ENCODE assay signal across 30 cellular contexts in the genomic region with DNA sequence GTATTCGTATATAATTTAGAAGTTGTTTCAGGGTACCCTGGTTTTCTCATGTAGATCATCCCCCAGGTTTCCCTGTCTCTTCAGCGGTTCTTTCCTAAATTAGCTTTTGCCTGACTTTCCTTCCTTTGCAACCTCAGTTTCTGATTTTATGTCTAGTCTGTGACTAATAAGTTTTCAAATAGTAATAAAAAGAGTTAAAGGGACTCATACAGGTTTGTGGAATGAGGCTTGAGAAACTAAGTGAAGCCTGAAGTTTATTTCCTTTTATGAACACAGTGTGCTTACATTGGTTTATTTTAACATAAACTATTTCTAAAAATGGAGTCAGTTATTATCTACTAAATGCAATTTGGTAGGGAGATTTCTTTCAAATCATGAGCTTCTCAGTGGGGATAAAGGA.
DNase-seq lines count a peak whose midpoint lies in the region; ATAC-seq, FAIRE-seq and TF ChIP-seq lines count a peak whose summit lies in the region.
"Had no signal": no experiment of that assay in that cellular context is flagged by ENCODE, and none has a peak within 500 bp of the region (broad histone marks: within the 10 kb centered on the region; RNA-seq: fewer than 3 reads in every experiment).

No MANE protein-coding gene starts in this region.

- peaks cover 100% of the 10 kb centered on the region for H3K79me2 ChIP-seq in astrocyte (ENCODE audit: insufficient read depth, low read length)

- no peak overlapping the region for H3K9ac ChIP-seq in astrocyte (ENCODE audit: low read length)

- H3K27ac Mint-ChIP-seq in astrocyte (ENCODE audit: unreplicated experiment) = peak overlapping the region; percentile 42
- peak overlapping the region; percentile 12 for H3K27ac Mint-ChIP-seq in memory B cell
- H3K27ac Mint-ChIP-seq: activated T-helper 17 cell treated with anti-CD3 and anti-CD28 coated beads, Interleukin-2, amount 50 U/mL, for 72 hours; CD4-positive, alpha-beta T cell; dendritic cell treated with granulocyte-macrophage colony-stimulating factor and Interleukin-4, amounts not matched to agents 40 ng/mL and 50 ng/mL, for 4 days; natural killer cell treated with Interleukin-12 subunit alpha and Interleukin-12 subunit beta and Interleukin-15 and Interleukin-18, amount 100 ng/mL, for 72 hours had no signal

- POLR2A ChIA-PET in HEK293 (lab: Yijun Ruan, JAX) = no interaction called here

- H3K36me3 Mint-ChIP-seq in astrocyte (ENCODE audit: low read depth, unreplicated experiment) (peaks cover 3% of the 10 kb centered on the region), memory B cell (no peaks in the 10 kb centered on the region)
- H3K36me3 Mint-ChIP-seq: natural killer cell treated with Interleukin-12 subunit alpha and Interleukin-12 subunit beta and Interleukin-15 and Interleukin-18, amount 100 ng/mL, for 72 hours had no signal

- ATAC-seq in memory B cell (ENCODE audit: low read depth) (no peak), GM21723 (IDR thresholded peaks at IDR 0.05; ENCODE audit: unreplicated experiment) (no peak), GM18502 (IDR thresholded peaks at IDR 0.05; ENCODE audit: poor library complexity, unreplicated experiment) (no peak)
- ATAC-seq: activated T-helper 17 cell treated with anti-CD3 and anti-CD28 coated beads, Interleukin-2, amount 50 U/mL, for 72 hours; natural killer cell treated with Interleukin-12 subunit alpha and Interleukin-12 subunit beta and Interleukin-15 and Interleukin-18, amount 100 ng/mL, for 72 hours; pancreas had no signal

- no peak for DNase-seq in astrocyte (ENCODE audit: low read depth)
- DNase-seq in memory B cell (ENCODE audit: low spot score in 2 of 2) = no peak
- DNase-seq in GM19240 (ENCODE audit: insufficient read length, low spot score) = no peak
- no peak for DNase-seq in right atrium auricular region (ENCODE audit: low spot score)
- DNase-seq: activated CD4-positive, alpha-beta T cell treated with anti-CD3 and anti-CD28 coated beads, Interleukin-2, amount 50 U/mL, for 48 hours; activated CD4-positive, CD25-positive, alpha-beta regulatory T cell; activated CD8-positive, alpha-beta memory T cell treated with anti-CD3 and anti-CD28 coated beads, Interleukin-2, amount 50 U/mL, for 48 hours; activated naive CD4-positive, alpha-beta T cell treated with anti-CD3 and anti-CD28 coated beads, Interleukin-2, amount 50 U/mL, for 16 hours; anterior cingulate cortex; caudate nucleus; CD4-positive, alpha-beta T cell; H7; islet precursor cell; KG1; MG63; NCI-H1105 treated with DMSO at 0.1 percent for 48 hours; NCI-H1930; pancreas; retina; stimulated activated CD4-positive, alpha-beta T cell treated with anti-CD3 and anti-CD28 coated beads, Interleukin-2, amount 100 ng/mL, for 48 hours; trophoblast cell had no signal

- no peaks in the 10 kb centered on the region for H3K9me3 ChIP-seq in HEK293 (ENCODE audit: control insufficient read depth, insufficient read depth, low read depth, low read length)
- no peaks in the 10 kb centered on the region for H3K9me3 ChIP-seq in astrocyte (ENCODE audit: insufficient read depth, low read depth, low read length)
- no peaks in the 10 kb centered on the region for H3K9me3 ChIP-seq in right atrium auricular region
- H3K9me3 ChIP-seq: MG63, pancreas, SJCRH30 had no signal

- H3K4me1 ChIP-seq in HEK293 (ENCODE audit: control insufficient read depth, insufficient read depth, low read length) (peaks cover 26% of the 10 kb centered on the region), astrocyte (ENCODE audit: insufficient read depth, low read length) (peaks cover 40% of the 10 kb centered on the region), right atrium auricular region (peaks cover 0 to 7% of the 10 kb centered on the region in 2 donors)

- FAIRE-seq in astrocyte (lab: Jason Lieb, UNC) = no peak
- FAIRE-seq: D721Med, GM12892, pancreas had no signal

- H3K36me3 ChIP-seq in HEK293 (ENCODE audit: control insufficient read depth in 2 of 2, insufficient read depth in 1 of 2, low read length in 2 of 2) (no peaks in the 10 kb centered on the region), astrocyte (ENCODE audit: insufficient read depth, low read length) (peaks cover 2% of the 10 kb centered on the region), right atrium auricular region (no peaks in the 10 kb centered on the region)
- H3K36me3 ChIP-seq: pancreas, SJCRH30 had no signal

- H3K4me3 Mint-ChIP-seq in astrocyte (ENCODE audit: unreplicated experiment) = no peak overlapping the region
- no peak overlapping the region for H3K4me3 Mint-ChIP-seq in memory B cell
- H3K4me3 Mint-ChIP-seq: activated T-helper 17 cell treated with anti-CD3 and anti-CD28 coated beads, Interleukin-2, amount 50 U/mL, for 72 hours; CD4-positive, alpha-beta T cell; dendritic cell treated with granulocyte-macrophage colony-stimulating factor and Interleukin-4, amounts not matched to agents 40 ng/mL and 50 ng/mL, for 4 days; natural killer cell treated with Interleukin-12 subunit alpha and Interleukin-12 subunit beta and Interleukin-15 and Interleukin-18, amount 100 ng/mL, for 72 hours had no signal

- H3K4me1 Mint-ChIP-seq in astrocyte (ENCODE audit: low read depth, unreplicated experiment) (peaks cover 80% of the 10 kb centered on the region), memory B cell (peaks cover 32% of the 10 kb centered on the region)
- H3K4me1 Mint-ChIP-seq: activated T-helper 17 cell treated with anti-CD3 and anti-CD28 coated beads, Interleukin-2, amount 50 U/mL, for 72 hours had no signal

- no peak overlapping the region for H3K4me2 ChIP-seq in astrocyte (ENCODE audit: low read length)

- CTCF ChIA-PET in HEK293 (lab: Yijun Ruan, JAX) = interaction anchor here (0.6 kb wide), 1 partner anchor 28 kb away, joined by 3 read pairs; no protein-coding TSS in a partner anchor

- H3K4me3 ChIP-seq in HEK293 (ENCODE audit: low read depth, low read length) = no peak overlapping the region
- no peak overlapping the region for H3K4me3 ChIP-seq in astrocyte (ENCODE audit: insufficient read depth, low read depth, low read length)
- no peak overlapping the region for H3K4me3 ChIP-seq in right atrium auricular region
- H3K4me3 ChIP-seq: MG63, pancreas, SJCRH30 had no signal

- no peak overlapping the region for H3K27ac ChIP-seq in HEK293 (ENCODE audit: extremely low read depth, low read depth, low read length)
- H3K27ac ChIP-seq in astrocyte (ENCODE audit: low read depth, low read length) = peak overlapping the region; percentile 13
- no peak overlapping the region for H3K27ac ChIP-seq in right atrium auricular region
- H3K27ac ChIP-seq: pancreas, SJCRH30 had no signal

- peaks cover 89% of the 10 kb centered on the region for H4K20me1 ChIP-seq in astrocyte (ENCODE audit: insufficient read depth, low read length)

- H3K27me3 ChIP-seq in astrocyte (ENCODE audit: insufficient read depth, low read length) (no peaks in the 10 kb centered on the region), right atrium auricular region (no peaks in the 10 kb centered on the region)
- H3K27me3 ChIP-seq: MG63, pancreas, SJCRH30 had no signal

- H2AFZ ChIP-seq in astrocyte (ENCODE audit: low read depth, low read length) = no peak overlapping the region

- no peaks in the 10 kb centered on the region for H3K27me3 Mint-ChIP-seq in astrocyte (ENCODE audit: low read depth, unreplicated experiment)
- no peaks in the 10 kb centered on the region for H3K27me3 Mint-ChIP-seq in memory B cell
- H3K27me3 Mint-ChIP-seq: CD4-positive, alpha-beta T cell; dendritic cell treated with granulocyte-macrophage colony-stimulating factor and Interleukin-4, amounts not matched to agents 40 ng/mL and 50 ng/mL, for 4 days; natural killer cell treated with Interleukin-12 subunit alpha and Interleukin-12 subunit beta and Interleukin-15 and Interleukin-18, amount 100 ng/mL, for 72 hours had no signal

- H3K9me3 Mint-ChIP-seq in astrocyte (ENCODE audit: unreplicated experiment) (no peaks in the 10 kb centered on the region), memory B cell (no peaks in the 10 kb centered on the region)
- H3K9me3 Mint-ChIP-seq: activated T-helper 17 cell treated with anti-CD3 and anti-CD28 coated beads, Interleukin-2, amount 50 U/mL, for 72 hours; CD4-positive, alpha-beta T cell; dendritic cell treated with granulocyte-macrophage colony-stimulating factor and Interleukin-4, amounts not matched to agents 40 ng/mL and 50 ng/mL, for 4 days; natural killer cell treated with Interleukin-12 subunit alpha and Interleukin-12 subunit beta and Interleukin-15 and Interleukin-18, amount 100 ng/mL, for 72 hours had no signal

- no peak for TF ChIP-seq CTCF in HEK293 (tag by site-specific recombination; IDR thresholded peaks at IDR 0.05)
- TF ChIP-seq CTCF in astrocyte (IDR thresholded peaks at IDR 0.05; ENCODE audit: insufficient read depth, low read depth, low read length) = no peak
- TF ChIP-seq CTCF in right atrium auricular region (IDR thresholded peaks at IDR 0.05) = no peak

TF ChIP-seq in HEK293, 187 proteins besides CTCF, POLR2A, EP300 and RAD21:
- no peak for TF ChIP-seq OSR2 (tag by site-specific recombination; IDR thresholded peaks at IDR 0.05)
- TF ChIP-seq, protein P1, sequence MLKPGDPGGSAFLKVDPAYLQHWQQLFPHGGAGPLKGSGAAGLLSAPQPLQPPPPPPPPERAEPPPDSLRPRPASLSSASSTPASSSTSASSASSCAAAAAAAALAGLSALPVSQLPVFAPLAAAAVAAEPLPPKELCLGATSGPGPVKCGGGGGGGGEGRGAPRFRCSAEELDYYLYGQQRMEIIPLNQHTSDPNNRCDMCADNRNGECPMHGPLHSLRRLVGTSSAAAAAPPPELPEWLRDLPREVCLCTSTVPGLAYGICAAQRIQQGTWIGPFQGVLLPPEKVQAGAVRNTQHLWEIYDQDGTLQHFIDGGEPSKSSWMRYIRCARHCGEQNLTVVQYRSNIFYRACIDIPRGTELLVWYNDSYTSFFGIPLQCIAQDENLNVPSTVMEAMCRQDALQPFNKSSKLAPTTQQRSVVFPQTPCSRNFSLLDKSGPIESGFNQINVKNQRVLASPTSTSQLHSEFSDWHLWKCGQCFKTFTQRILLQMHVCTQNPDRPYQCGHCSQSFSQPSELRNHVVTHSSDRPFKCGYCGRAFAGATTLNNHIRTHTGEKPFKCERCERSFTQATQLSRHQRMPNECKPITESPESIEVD (tag by site-specific recombination; IDR thresholded peaks at IDR 0.05) = 0 out of 2 replicates have a peak, but pooled peaks have one; percentile 35
